Comparison of ENCODE assay signal across 18 cellular contexts in genomic region chr4:82005153-82005552, GRCh38.
DNase-seq lines count a peak whose midpoint lies in the region; ATAC-seq and TF ChIP-seq lines count a peak whose summit lies in the region.
"Had no signal": no experiment of that assay in that cellular context is flagged by ENCODE, and none has a peak within 500 bp of the region (broad histone marks: within the 10 kb centered on the region; RNA-seq: fewer than 3 reads in every experiment).

No MANE protein-coding gene starts in this region.

- TF ChIP-seq CTCF in RWPE2 (IDR thresholded peaks at IDR 0.05; ENCODE audit: poor library complexity, severe bottlenecking) (no peak), prostate gland (IDR thresholded peaks at IDR 0.05) (no peak)

- H3K36me3 ChIP-seq in RWPE2 (ENCODE audit: low read depth) (no peaks in the 10 kb centered on the region), prostate gland (no peaks in the 10 kb centered on the region)

- intact Hi-C loops in prostate gland (cut with DNase I) = no loop called here

- no peak overlapping the region for H3K4me3 ChIP-seq in RWPE2 (ENCODE audit: severe bottlenecking)
- no peak overlapping the region for H3K4me3 ChIP-seq in prostate gland

- H3K27me3 ChIP-seq in RWPE2 (ENCODE audit: insufficient read depth, poor library complexity, severe bottlenecking) (no peaks in the 10 kb centered on the region), prostate gland (replicated peaks; ENCODE audit: insufficient read depth) (no peaks in the 10 kb centered on the region)

- WGBS in prostate gland = 26% methylated on average over 1 of the region's 1 CpG

- DNase-seq in RWPE2 (ENCODE audit: low spot score) (no peak), fibroblast of peridontal ligament (ENCODE audit: extremely low read depth) (peak; percentile 1), prostate gland (ENCODE audit: low spot score) (peak; percentile 16), C1 segment of cervical spinal cord (lab: John Stamatoyannopoulos, UW) (no peak), T-helper 2 cell (no peak)
- DNase-seq: CD4-positive, alpha-beta memory T cell; DMS79; H7; IMR-90; Kasumi-1; NCI-H1417 treated with DMSO at 0.1 percent for 48 hours; NCI-H1930; NCI-H510A; NCI-H82; SHP77 treated with DMSO at 0.1 percent for 48 hours had no signal

- no peak for TF ChIP-seq RAD21 in Ishikawa (IDR thresholded peaks at IDR 0.05; ENCODE audit: low read depth)

- no peak for TF ChIP-seq EP300 in Ishikawa (IDR thresholded peaks at IDR 0.05; ENCODE audit: borderline replicate concordance)

- TF ChIP-seq POLR2A in prostate gland (IDR thresholded peaks at IDR 0.05) = no peak

- H3K27ac ChIP-seq in RWPE2 (ENCODE audit: poor library complexity, severe bottlenecking) (no peak overlapping the region), prostate gland (no peak overlapping the region)

- ATAC-seq in RWPE2 (ENCODE audit: low read depth) (peak; percentile 87), HG03442 (IDR thresholded peaks at IDR 0.05; ENCODE audit: unreplicated experiment) (no peak)
- ATAC-seq: Panc1 had no signal

- peaks cover 12% of the 10 kb centered on the region for H3K4me1 ChIP-seq in RWPE2 (ENCODE audit: insufficient read depth, poor library complexity, severe bottlenecking)
- no peaks in the 10 kb centered on the region for H3K4me1 ChIP-seq in prostate gland (replicated peaks)

- no peaks in the 10 kb centered on the region for H3K9me3 ChIP-seq in RWPE2 (ENCODE audit: severe bottlenecking)
- H3K9me3 ChIP-seq in prostate gland = no peaks in the 10 kb centered on the region

TF ChIP-seq in Ishikawa, 13 proteins besides CTCF, POLR2A, EP300 and RAD21:
- TF ChIP-seq YY1 (IDR thresholded peaks at IDR 0.05; ENCODE audit: low read depth) (no peak), ZBTB7A (IDR thresholded peaks at IDR 0.05; ENCODE audit: low read depth) (no peak), TEAD4 (IDR thresholded peaks at IDR 0.05) (peak; percentile 63; the same call in 1 of the 2 replicates), FOXM1 (IDR thresholded peaks at IDR 0.05; ENCODE audit: borderline replicate concordance, low read depth) (no peak), NFIC (IDR thresholded peaks at IDR 0.05) (peak; percentile 71), EGR1 (IDR thresholded peaks at IDR 0.05) (no peak), TCF12 (IDR thresholded peaks at IDR 0.05; ENCODE audit: low read depth) (no peak)

Comparison
In these comparisons a context has a peak if more than half of its experiments do, and no peak if none do; other contexts are left out.
1. DNase-seq: peak in fibroblast of peridontal ligament (single experiment) and prostate gland (single experiment); none in RWPE2 (single experiment), C1 segment of cervical spinal cord (0 of 14) and T-helper 2 cell (0 of 5).